Comparison of ENCODE assay signal across 23 cellular contexts in genomic region chr14:79370969-79371368, GRCh38.
DNase-seq lines count a peak whose midpoint lies in the region; ATAC-seq, FAIRE-seq and TF ChIP-seq lines count a peak whose summit lies in the region.
"Had no signal": no experiment of that assay in that cellular context is flagged by ENCODE, and none has a peak within 500 bp of the region (broad histone marks: within the 10 kb centered on the region; RNA-seq: fewer than 3 reads in every experiment).

No MANE protein-coding gene starts in this region.

- H3K4me2 ChIP-seq in A549 (no peak overlapping the region), astrocyte (ENCODE audit: low read length) (no peak overlapping the region)
- H3K4me2 ChIP-seq: BLaER1 treated with 17β-estradiol and CSF1 and Interleukin-3, amounts not matched to agents 10 nM and 100 nM had no signal

- no peaks in the 10 kb centered on the region for H3K79me2 ChIP-seq in astrocyte (ENCODE audit: insufficient read depth, low read length)

- ATAC-seq in A549 (no peak), gastroesophageal sphincter (no peak), GM21717 (IDR thresholded peaks at IDR 0.05; ENCODE audit: unreplicated experiment) (no peak), GM18870 (IDR thresholded peaks at IDR 0.05; ENCODE audit: unreplicated experiment) (no peak), HG02938 (IDR thresholded peaks at IDR 0.05; ENCODE audit: unreplicated experiment) (no peak)
- ATAC-seq: CD8-positive, alpha-beta T cell had no signal

- no peaks in the 10 kb centered on the region for H4K20me1 ChIP-seq in astrocyte (ENCODE audit: insufficient read depth, low read length)
- H4K20me1 ChIP-seq: BLaER1 treated with 17β-estradiol and CSF1 and Interleukin-3, amounts not matched to agents 10 nM and 100 nM had no signal

- H3K27ac ChIP-seq in A549: peak overlapping the region; percentile 17 to 69; a peak in 1 of 6 replicates
- no peak overlapping the region for H3K27ac ChIP-seq in astrocyte (ENCODE audit: low read depth, low read length)
- H3K27ac ChIP-seq in gastroesophageal sphincter: peak overlapping the region; percentile 48 to 76 (median 66)
- H3K27ac ChIP-seq in sigmoid colon: peak overlapping the region in 3 of 4 donors; percentile 76 to 87 (median 80)
- H3K27ac ChIP-seq: 22Rv1; BLaER1 treated with 17β-estradiol and CSF1 and Interleukin-3, amounts not matched to agents 10 nM and 100 nM; C4-2B had no signal

- TF ChIP-seq EP300 in A549 (IDR thresholded peaks at IDR 0.05): no peak
- TF ChIP-seq EP300 in gastroesophageal sphincter (IDR thresholded peaks at IDR 0.05): no peak
- TF ChIP-seq EP300 in sigmoid colon (IDR thresholded peaks at IDR 0.05): peak in 1 of 4 donors; percentile 41

- DNase-seq in A549 (ENCODE audit: low read depth in 1 of 2, low spot score in 1 of 2) (no peak), astrocyte (ENCODE audit: low read depth) (no peak), sigmoid colon (no peak), 8988T (no peak)
- DNase-seq: AML-193; Caco-2; Calu3; CD4-positive, alpha-beta T cell; CD8-positive, alpha-beta T cell; DMS79 treated with DMSO at 0.1 percent for 48 hours; GF-D8 had no signal

- TF ChIP-seq RAD21 in A549 (conservative IDR thresholded peaks at IDR 0.05 in 1 of 2, IDR thresholded peaks at IDR 0.05 in 1 of 2): no peak

- 86% methylated on average over 1 of the region's 1 CpG for WGBS in A549 (ENCODE audit: missing lambda C conversion rate)
- WGBS in gastroesophageal sphincter (ENCODE audit: low coverage in 1 of 2), 2 donors: 88 to 94% methylated on average over 1 of the region's 1 CpG
- 84 to 89% methylated on average over 1 of the region's 1 CpG for WGBS in sigmoid colon, 2 donors

- H3K9me3 ChIP-seq in A549: no peaks in the 10 kb centered on the region
- no peaks in the 10 kb centered on the region for H3K9me3 ChIP-seq in astrocyte (ENCODE audit: insufficient read depth, low read depth, low read length)
- no peaks in the 10 kb centered on the region for H3K9me3 ChIP-seq in gastroesophageal sphincter
- H3K9me3 ChIP-seq in sigmoid colon: no peaks in the 10 kb centered on the region
- H3K9me3 ChIP-seq: BLaER1 treated with 17β-estradiol and CSF1 and Interleukin-3, amounts not matched to agents 10 nM and 100 nM; Caco-2 had no signal

- no peaks in the 10 kb centered on the region for H3K27me3 ChIP-seq in astrocyte (ENCODE audit: insufficient read depth, low read length)
- no peaks in the 10 kb centered on the region for H3K27me3 ChIP-seq in gastroesophageal sphincter
- no peaks in the 10 kb centered on the region for H3K27me3 ChIP-seq in sigmoid colon
- H3K27me3 ChIP-seq: BLaER1 treated with 17β-estradiol and CSF1 and Interleukin-3, amounts not matched to agents 10 nM and 100 nM had no signal

- H3K4me3 Mint-ChIP-seq in astrocyte (ENCODE audit: unreplicated experiment): no peak overlapping the region
- H3K4me3 Mint-ChIP-seq: B cell; CD4-positive, alpha-beta T cell; CD8-positive, alpha-beta T cell had no signal

- POLR2A ChIA-PET in A549 (lab: Yijun Ruan, JAX): no interaction called here

- no peak for FAIRE-seq in A549 (lab: Jason Lieb, UNC)
- no peak for FAIRE-seq in astrocyte (lab: Jason Lieb, UNC)
- FAIRE-seq: A204.1, D721Med, G401.6, GM12891 had no signal

- CTCF ChIA-PET in A549 (lab: Yijun Ruan, JAX): no interaction called here

- no peak overlapping the region for H3K9ac ChIP-seq in astrocyte (ENCODE audit: low read length)
- H3K9ac ChIP-seq: BLaER1 treated with 17β-estradiol and CSF1 and Interleukin-3, amounts not matched to agents 10 nM and 100 nM had no signal

- H3K36me3 ChIP-seq in astrocyte (ENCODE audit: insufficient read depth, low read length): no peaks in the 10 kb centered on the region
- no peaks in the 10 kb centered on the region for H3K36me3 ChIP-seq in gastroesophageal sphincter
- no peaks in the 10 kb centered on the region for H3K36me3 ChIP-seq in sigmoid colon
- H3K36me3 ChIP-seq: BLaER1 treated with 17β-estradiol and CSF1 and Interleukin-3, amounts not matched to agents 10 nM and 100 nM had no signal

- intact Hi-C loops in sigmoid colon (cut with DNase I): no loop called here

- H3K9me3 Mint-ChIP-seq in astrocyte (ENCODE audit: unreplicated experiment): no peaks in the 10 kb centered on the region

- H3K27ac Mint-ChIP-seq in astrocyte (ENCODE audit: unreplicated experiment): peak overlapping the region; percentile 20
- H3K27ac Mint-ChIP-seq: B cell; CD4-positive, alpha-beta T cell; CD8-positive, alpha-beta T cell had no signal

- H2AFZ ChIP-seq in astrocyte (ENCODE audit: low read depth, low read length): no peak overlapping the region

- H3K4me1 Mint-ChIP-seq in astrocyte (ENCODE audit: low read depth, unreplicated experiment): peaks cover 17% of the 10 kb centered on the region
- H3K4me1 Mint-ChIP-seq: B cell had no signal

- TF ChIP-seq CTCF in A549 (IDR thresholded peaks at IDR 0.05): no peak
- TF ChIP-seq CTCF in astrocyte (IDR thresholded peaks at IDR 0.05; ENCODE audit: insufficient read depth, low read depth, low read length): no peak
- TF ChIP-seq CTCF in gastroesophageal sphincter (IDR thresholded peaks at IDR 0.05): no peak
- no peak for TF ChIP-seq CTCF in sigmoid colon (IDR thresholded peaks at IDR 0.05)

- H3K4me1 ChIP-seq in A549 (peaks cover 13% of the 10 kb centered on the region), astrocyte (ENCODE audit: insufficient read depth, low read length) (peaks cover 9% of the 10 kb centered on the region), gastroesophageal sphincter (peaks cover 0 to 34% (median 13%) of the 10 kb centered on the region in 3 donors), sigmoid colon (peaks cover 0 to 46% (median 25%) of the 10 kb centered on the region in 4 donors)
- H3K4me1 ChIP-seq: BLaER1 treated with 17β-estradiol and CSF1 and Interleukin-3, amounts not matched to agents 10 nM and 100 nM; Caco-2 had no signal

- no peaks in the 10 kb centered on the region for H3K27me3 Mint-ChIP-seq in astrocyte (ENCODE audit: low read depth, unreplicated experiment)
- H3K27me3 Mint-ChIP-seq: B cell; CD4-positive, alpha-beta T cell had no signal

- H3K36me3 Mint-ChIP-seq in astrocyte (ENCODE audit: low read depth, unreplicated experiment): no peaks in the 10 kb centered on the region
- H3K36me3 Mint-ChIP-seq: CD8-positive, alpha-beta T cell had no signal

- TF ChIP-seq POLR2A in A549 (IDR thresholded peaks at IDR 0.05; ENCODE audit: low read length) (no peak), gastroesophageal sphincter (IDR thresholded peaks at IDR 0.05) (no peak), sigmoid colon (IDR thresholded peaks at IDR 0.05) (no peak)

- no peak overlapping the region for H3K4me3 ChIP-seq in A549
- no peak overlapping the region for H3K4me3 ChIP-seq in astrocyte (ENCODE audit: insufficient read depth, low read depth, low read length)
- H3K4me3 ChIP-seq in gastroesophageal sphincter: no peak overlapping the region
- H3K4me3 ChIP-seq in sigmoid colon: no peak overlapping the region
- H3K4me3 ChIP-seq: BLaER1 treated with 17β-estradiol and CSF1 and Interleukin-3, amounts not matched to agents 10 nM and 100 nM had no signal

TF ChIP-seq in A549, 52 proteins besides CTCF, POLR2A, EP300 and RAD21 (continues in another document):
- no peak for TF ChIP-seq JUNB (IDR thresholded peaks at IDR 0.05)
- no peak for TF ChIP-seq KDM1A (IDR thresholded peaks at IDR 0.05; ENCODE audit: low read depth)
- no peak for TF ChIP-seq GATA3 (IDR thresholded peaks at IDR 0.05; ENCODE audit: borderline replicate concordance)
- TF ChIP-seq POLR2AphosphoS2 (conservative IDR thresholded peaks at IDR 0.05; ENCODE audit: low read length): no peak
- TF ChIP-seq FOXS1 (CRISPR knock-in tag; IDR thresholded peaks at IDR 0.05): no peak
- no peak for TF ChIP-seq E2F6 (IDR thresholded peaks at IDR 0.05; ENCODE audit: borderline replicate concordance, low read depth)
- no peak for TF ChIP-seq ZC3H11A (IDR thresholded peaks at IDR 0.05)
- no peak for TF ChIP-seq NFE2L2 (conservative IDR thresholded peaks at IDR 0.05; ENCODE audit: low read length)
- TF ChIP-seq CBX2 (IDR thresholded peaks at IDR 0.05; ENCODE audit: borderline replicate concordance, low read depth): no peak
- no peak for TF ChIP-seq SREBF2 (IDR thresholded peaks at IDR 0.05)
- no peak for TF ChIP-seq HMGXB4 (CRISPR knock-in tag; IDR thresholded peaks at IDR 0.05; ENCODE audit: borderline replicate concordance)
- no peak for TF ChIP-seq HOXA7 (CRISPR knock-in tag; IDR thresholded peaks at IDR 0.05)
- TF ChIP-seq USF2 (IDR thresholded peaks at IDR 0.05): no peak
